Comparison of ENCODE assay signal across 18 cellular contexts in genomic region chr10:124010024-124010423, GRCh38.
DNase-seq lines count a peak whose midpoint lies in the region; ATAC-seq, FAIRE-seq and TF ChIP-seq lines count a peak whose summit lies in the region.
"Had no signal": no experiment of that assay in that cellular context is flagged by ENCODE, and none has a peak within 500 bp of the region (broad histone marks: within the 10 kb centered on the region; RNA-seq: fewer than 3 reads in every experiment).

No MANE protein-coding gene starts in this region.

- H2AFZ ChIP-seq in osteoblast (ENCODE audit: low read length) (no peak overlapping the region), GM23248 (no peak overlapping the region)

- DNase-seq in RWPE1 (ENCODE audit: low spot score) (no peak), kidney (peak; percentile 57), osteoblast (ENCODE audit: insufficient read length, low spot score, missing footprints) (peak; percentile 9), spleen (peak; percentile 66), NCI-H748 (lab: John Stamatoyannopoulos, UW; ENCODE audit: unreplicated experiment) (no peak), GM23248 (no peak)
- DNase-seq in activated effector memory CD4-positive, alpha-beta T cell treated with anti-CD3 and anti-CD28 coated beads, Interleukin-2, amount 50 U/mL, for 16 hours, result no peak
- DNase-seq: CD8-positive, alpha-beta T cell; COR-L47; DMS153; DMS79 treated with DMSO at 0.1 percent for 48 hours; EL had no signal

- in situ Hi-C loops in GM23248 (cut with MboI), result no loop called here

- ATAC-seq in HG03439 (IDR thresholded peaks at IDR 0.05; ENCODE audit: unreplicated experiment), result no peak
- ATAC-seq: CD8-positive, alpha-beta T cell had no signal

- no peaks in the 10 kb centered on the region for H3F3A ChIP-seq in GM23248 (ENCODE audit: insufficient read depth)

- H3K36me3 ChIP-seq in kidney (ENCODE audit: control insufficient read depth in 1 of 2, insufficient read depth in 2 of 2, low read length in 2 of 2), result no peaks in the 10 kb centered on the region
- H3K36me3 ChIP-seq in osteoblast (ENCODE audit: insufficient read depth, low read length), result peaks cover 4% of the 10 kb centered on the region
- peaks cover 0 to 100% (median 35%) of the 10 kb centered on the region in 6 donors for H3K36me3 ChIP-seq in spleen
- no peaks in the 10 kb centered on the region for H3K36me3 ChIP-seq in GM23248 (ENCODE audit: low read depth)

- H3K9me3 ChIP-seq in kidney (ENCODE audit: control insufficient read depth in 1 of 2, low read length in 2 of 2) (peaks cover 0 to 4% of the 10 kb centered on the region in 2 donors), osteoblast (ENCODE audit: low read depth, low read length) (no peaks in the 10 kb centered on the region), spleen (peaks cover 0 to 12% (median 4%) of the 10 kb centered on the region in 8 donors), GM23248 (ENCODE audit: low read depth) (no peaks in the 10 kb centered on the region)

- H3K4me1 ChIP-seq in kidney (ENCODE audit: control insufficient read depth in 1 of 2, insufficient read depth in 1 of 2, low read depth in 1 of 2, low read length in 2 of 2) (peaks cover 0 to 6% of the 10 kb centered on the region in 2 donors), osteoblast (ENCODE audit: insufficient read depth, low read length) (peaks cover 16% of the 10 kb centered on the region), spleen (peaks cover 0 to 26% (median 17%) of the 10 kb centered on the region in 6 donors), GM23248 (ENCODE audit: insufficient read depth) (no peaks in the 10 kb centered on the region)

- no peaks in the 10 kb centered on the region for H3K9me2 ChIP-seq in GM23248 (ENCODE audit: insufficient read depth)

- no peak overlapping the region for H3K9ac ChIP-seq in kidney (ENCODE audit: low read length in 2 of 2)
- no peak overlapping the region for H3K9ac ChIP-seq in GM23248

- CTCF ChIA-PET in RWPE1 (lab: Yijun Ruan, JAX), result interaction anchor here (0.6 to 1.0 kb wide), 4 partner anchors 14 to 1635 kb away, joined by 3 to 5 read pairs (median 4); no protein-coding TSS in a partner anchor

- H3K27ac ChIP-seq in RWPE1 (peak overlapping the region; percentile 74; the same call in 1 of the 2 replicates), kidney (ENCODE audit: low read depth in 2 of 2, low read length in 2 of 2) (no peak overlapping the region), osteoblast (ENCODE audit: low read depth, low read length) (no peak overlapping the region), spleen (peak overlapping the region in 4 of 8 donors; percentile 39 to 56 (median 45)), GM23248 (no peak overlapping the region)
- H3K27ac ChIP-seq: 22Rv1, HL-60 had no signal

- no peak for FAIRE-seq in kidney (lab: Jason Lieb, UNC)
- FAIRE-seq: D721Med, G401.6, GM12891 had no signal

- TF ChIP-seq POLR2A in spleen (IDR thresholded peaks at IDR 0.05), result no peak

- intact Hi-C loops in kidney (cut with DNase I) (no loop called here), spleen (cut with DNase I; ENCODE audit: low total_unique reads) (no loop called here)

- POLR2A ChIA-PET in RWPE1 (lab: Yijun Ruan, JAX; ENCODE audit: low non-redundant PET), result no interaction called here

- H3K4me2 ChIP-seq in osteoblast (ENCODE audit: insufficient read depth, low read length), result no peak overlapping the region
- H3K4me2 ChIP-seq in GM23248 (ENCODE audit: unreplicated experiment), result no peak overlapping the region

- no peak for TF ChIP-seq CTCF in RWPE1 (conservative IDR thresholded peaks at IDR 0.05; ENCODE audit: low read depth)
- no peak for TF ChIP-seq CTCF in kidney (IDR thresholded peaks at IDR 0.05; ENCODE audit: borderline replicate concordance, extremely low read depth, insufficient read depth)
- no peak for TF ChIP-seq CTCF in osteoblast (IDR thresholded peaks at IDR 0.05; ENCODE audit: extremely low read depth, low read depth, low read length)
- TF ChIP-seq CTCF in spleen (IDR thresholded peaks at IDR 0.05 in 8 of 11, conservative IDR thresholded peaks at IDR 0.05 in 3 of 11), result no peak

- no peaks in the 10 kb centered on the region for H4K20me1 ChIP-seq in osteoblast (ENCODE audit: insufficient read depth, low read length)
- no peaks in the 10 kb centered on the region for H4K20me1 ChIP-seq in GM23248 (ENCODE audit: insufficient read depth)

- H3K4me3 ChIP-seq in kidney (ENCODE audit: low read length in 2 of 2) (no peak overlapping the region), osteoblast (ENCODE audit: insufficient read depth, low read length) (no peak overlapping the region), spleen (no peak overlapping the region), GM23248 (no peak overlapping the region)

- WGBS in spleen, 5 donors, result 83 to 93% (median 90%) methylated on average over 20 of the region's 20 CpGs
- 85 to 86% methylated on average over 20 of the region's 20 CpGs for WGBS in GM23248 (ENCODE audit: low coverage in 1 of 2, low lambda C conversion rate in 2 of 2, missing lambda C conversion rate in 2 of 2), 2 experiments

- H3K27me3 ChIP-seq in osteoblast (ENCODE audit: insufficient read depth, low read length) (no peaks in the 10 kb centered on the region), spleen (replicated peaks in 1 of 7) (no peaks in the 10 kb centered on the region), GM23248 (replicated peaks; ENCODE audit: insufficient read depth) (peaks cover 18% of the 10 kb centered on the region)

- H3K79me2 ChIP-seq in osteoblast (ENCODE audit: insufficient read depth, low read length) (no peaks in the 10 kb centered on the region), GM23248 (ENCODE audit: insufficient read depth) (no peaks in the 10 kb centered on the region)

Comparison
In these comparisons a context has a peak if more than half of its experiments do, and no peak if none do; other contexts are left out.
1. DNase-seq: peak in kidney (single experiment), osteoblast (single experiment) and spleen (single experiment); none in RWPE1 (single experiment), NCI-H748 (single experiment), GM23248 (single experiment) and activated effector memory CD4-positive, alpha-beta T cell treated with anti-CD3 and anti-CD28 coated beads, Interleukin-2, amount 50 U/mL, for 16 hours (single experiment).